Comparison of ENCODE assay signal across 34 cellular contexts in genomic region chr6:94213176-94213575, GRCh38.
"Had no signal": no experiment of that assay in that cellular context is flagged by ENCODE, and none has a peak within 500 bp of the region (broad histone marks: within the 10 kb centered on the region; RNA-seq: fewer than 3 reads in every experiment).

No MANE protein-coding gene starts in this region.

- H3K4me1 Mint-ChIP-seq: activated CD4-positive, alpha-beta memory T cell treated with anti-CD3 and anti-CD28 coated beads, Interleukin-2, amount 10 ng/mL, durations not matched to agents 7 days and 5 days; activated CD8-positive, alpha-beta memory T cell treated with anti-CD3 and anti-CD28 coated beads, Interleukin-2, amount 10 ng/mL, durations not matched to agents 7 days and 5 days; activated naive CD8-positive, alpha-beta T cell treated with anti-CD3 and anti-CD28 coated beads, Interleukin-2, amount 10 ng/mL, durations not matched to agents 7 days and 5 days; activated T-helper 17 cell treated with anti-CD3 and anti-CD28 coated beads, Interleukin-2, amount 50 U/mL, for 72 hours; IgD-negative memory B cell had no signal

- H3K4me1 ChIP-seq: ascending aorta, body of pancreas, breast epithelium, Peyer's patch had no signal

- H3K27ac ChIP-seq: ascending aorta, body of pancreas, breast epithelium, Peyer's patch, SK-N-MC, WERI-Rb-1 had no signal

- H3K4me3 ChIP-seq: ascending aorta, body of pancreas, breast epithelium, Peyer's patch, SK-N-MC had no signal

- H3K9me3 Mint-ChIP-seq: activated CD4-positive, alpha-beta memory T cell treated with anti-CD3 and anti-CD28 coated beads, Interleukin-2, amount 10 ng/mL, durations not matched to agents 7 days and 5 days; activated naive CD8-positive, alpha-beta T cell treated with anti-CD3 and anti-CD28 coated beads, Interleukin-2, amount 10 ng/mL, durations not matched to agents 7 days and 5 days; activated T-cell treated with anti-CD3 and anti-CD28 coated beads, Interleukin-2, amount 50 U/mL, for 72 hours had no signal

- H3K4me3 Mint-ChIP-seq: activated CD4-positive, alpha-beta memory T cell treated with anti-CD3 and anti-CD28 coated beads, Interleukin-2, amount 10 ng/mL, durations not matched to agents 7 days and 5 days; activated CD8-positive, alpha-beta memory T cell treated with anti-CD3 and anti-CD28 coated beads, Interleukin-2, amount 10 ng/mL, durations not matched to agents 7 days and 5 days; activated naive CD8-positive, alpha-beta T cell treated with anti-CD3 and anti-CD28 coated beads, Interleukin-2, amount 10 ng/mL, durations not matched to agents 7 days and 5 days; activated T-cell treated with anti-CD3 and anti-CD28 coated beads, Interleukin-2, amount 50 U/mL, for 72 hours; activated T-helper 17 cell treated with anti-CD3 and anti-CD28 coated beads, Interleukin-2, amount 50 U/mL, for 72 hours; IgD-negative memory B cell had no signal

- H3K27me3 Mint-ChIP-seq: activated CD4-positive, alpha-beta memory T cell treated with anti-CD3 and anti-CD28 coated beads, Interleukin-2, amount 10 ng/mL, durations not matched to agents 7 days and 5 days; activated CD8-positive, alpha-beta memory T cell treated with anti-CD3 and anti-CD28 coated beads, Interleukin-2, amount 10 ng/mL, durations not matched to agents 7 days and 5 days; activated naive CD8-positive, alpha-beta T cell treated with anti-CD3 and anti-CD28 coated beads, Interleukin-2, amount 10 ng/mL, durations not matched to agents 7 days and 5 days; activated T-helper 17 cell treated with anti-CD3 and anti-CD28 coated beads, Interleukin-2, amount 50 U/mL, for 72 hours; IgD-negative memory B cell had no signal

- H3K9me3 ChIP-seq: ascending aorta, body of pancreas, breast epithelium, Peyer's patch had no signal

- H3K27me3 ChIP-seq: ascending aorta, body of pancreas, breast epithelium, Peyer's patch had no signal

- DNase-seq: activated CD4-positive, alpha-beta memory T cell treated with anti-CD3 and anti-CD28 coated beads, Interleukin-2, amount 10 ng/mL, durations not matched to agents 7 days and 5 days; activated CD4-positive, alpha-beta T cell treated with anti-CD3 and anti-CD28 coated beads for 1 hour; activated CD4-positive, alpha-beta T cell treated with anti-CD3 and anti-CD28 coated beads for 48 hours; activated CD4-positive, CD25-positive, alpha-beta regulatory T cell; activated CD8-positive, alpha-beta memory T cell treated with anti-CD3 and anti-CD28 coated beads for 24 hours; activated CD8-positive, alpha-beta memory T cell treated with anti-CD3 and anti-CD28 coated beads, Interleukin-2, amount 10 ng/mL, durations not matched to agents 7 days and 5 days; activated effector memory CD4-positive, alpha-beta T cell treated with anti-CD3 and anti-CD28 coated beads, Interleukin-2, amount 50 U/mL, for 16 hours; activated naive CD4-positive, alpha-beta T cell; activated naive CD4-positive, alpha-beta T cell treated with anti-CD3 and anti-CD28 coated beads, Interleukin-2, amount 50 U/mL, for 16 hours; activated naive CD8-positive, alpha-beta T cell treated with anti-CD3 and anti-CD28 coated beads, Interleukin-2, amount 10 ng/mL, durations not matched to agents 7 days and 5 days; activated T-cell treated with anti-CD3 and anti-CD28 coated beads, Interleukin-2, amount 50 U/mL, for 1 hour; activated T-cell treated with anti-CD3 and anti-CD28 coated beads, Interleukin-2, amount 50 U/mL, for 72 hours; amygdala; body of pancreas; Karpas-422; KBM-7; NCI-H1105; NCI-H1417 treated with DMSO at 0.1 percent for 48 hours; NCI-H1694 treated with DMSO at 0.1 percent for 48 hours; NCI-H2029; NCI-H446; NCI-H524; NCI-H82; NK-92 treated with Interleukin-12 subunit alpha and Interleukin-12 subunit beta, amount 100 ng/mL, for 24 hours; PC-3; Peyer's patch; RPMI8226; T1000; WERI-Rb-1 had no signal

- H3K27ac Mint-ChIP-seq: activated CD4-positive, alpha-beta memory T cell treated with anti-CD3 and anti-CD28 coated beads, Interleukin-2, amount 10 ng/mL, durations not matched to agents 7 days and 5 days; activated CD8-positive, alpha-beta memory T cell treated with anti-CD3 and anti-CD28 coated beads, Interleukin-2, amount 10 ng/mL, durations not matched to agents 7 days and 5 days; activated naive CD8-positive, alpha-beta T cell treated with anti-CD3 and anti-CD28 coated beads, Interleukin-2, amount 10 ng/mL, durations not matched to agents 7 days and 5 days; activated T-cell treated with anti-CD3 and anti-CD28 coated beads, Interleukin-2, amount 50 U/mL, for 72 hours; activated T-helper 17 cell treated with anti-CD3 and anti-CD28 coated beads, Interleukin-2, amount 50 U/mL, for 72 hours; IgD-negative memory B cell had no signal

- H3K36me3 ChIP-seq: ascending aorta, Peyer's patch, WERI-Rb-1 had no signal

- H3K36me3 Mint-ChIP-seq: activated CD8-positive, alpha-beta memory T cell treated with anti-CD3 and anti-CD28 coated beads, Interleukin-2, amount 10 ng/mL, durations not matched to agents 7 days and 5 days; activated naive CD8-positive, alpha-beta T cell treated with anti-CD3 and anti-CD28 coated beads, Interleukin-2, amount 10 ng/mL, durations not matched to agents 7 days and 5 days; IgD-negative memory B cell had no signal
